Comparison of ENCODE assay signal across 8 cellular contexts in genomic region chr12:8081921-8082577, GRCh38. TPM values are rescaled to one million over a fixed set of nuclear protein-coding genes. Genes with fewer than 3 reads are reported as not detected.
DNase-seq lines count a peak whose midpoint lies in the region; ATAC-seq and TF ChIP-seq lines count a peak whose summit lies in the region.

NECAP1 (plus strand) TSS chr12:8082274; CDS start chr12:8082289, 15 bp downstream.

- ATAC-seq in GM18909 (IDR thresholded peaks at IDR 0.05; ENCODE audit: poor library complexity, unreplicated experiment) (peak; percentile 93), HG03175 (IDR thresholded peaks at IDR 0.05; ENCODE audit: unreplicated experiment) (peak; percentile 94), activated B cell treated with CpG ODN at 0.5 μM for 24 hours (ENCODE audit: low read depth) (peak; percentile 93)

- H3K9me3 ChIP-seq in AG04450 (ENCODE audit: control insufficient read depth, insufficient read depth, low read length), result no peaks in the 10 kb centered on the region

- H3K4me3 ChIP-seq in AG04450 (ENCODE audit: low read depth, low read length), result peak within 1 kb of the TSS; percentile 98

- TF ChIP-seq CTCF in AG04450 (IDR thresholded peaks at IDR 0.05; ENCODE audit: low read depth, low read length), result no peak
- no peak for TF ChIP-seq CTCF in activated B cell treated with CpG ODN at 0.5 μM for 24 hours (IDR thresholded peaks at IDR 0.05)

- DNase-seq in AG04450 (ENCODE audit: low read depth, low spot score), result peak; percentile 87
- peak; percentile 96 for DNase-seq in NCI-H226
- DNase-seq in activated B cell treated with CpG ODN at 0.5 μM for 24 hours, result peak; percentile 87
- DNase-seq in caudate nucleus (lab: John Stamatoyannopoulos, UW), result peak; percentile 57 to 99 (median 94)
- DNase-seq in immature natural killer cell, result peak; percentile 95
- DNase-seq in smooth muscle cell of the brain vasculature (ENCODE audit: low read depth, low spot score), result peak; percentile 91

- H3K4me3 Mint-ChIP-seq in activated B cell treated with CpG ODN at 0.5 μM for 24 hours (peak within 1 kb of the TSS; percentile 96), immature natural killer cell (peak within 1 kb of the TSS; percentile 97 to 99 (median 99))

- no peaks in the 10 kb centered on the region for H3K27me3 Mint-ChIP-seq in activated B cell treated with CpG ODN at 0.5 μM for 24 hours
- H3K27me3 Mint-ChIP-seq in immature natural killer cell (ENCODE audit: low read depth in 3 of 3), result peaks cover 2 to 15% (median 10%) of the 10 kb centered on the region in 3 donors

- no peaks in the 10 kb centered on the region for H3K9me3 Mint-ChIP-seq in activated B cell treated with CpG ODN at 0.5 μM for 24 hours
- no peaks in the 10 kb centered on the region for H3K9me3 Mint-ChIP-seq in immature natural killer cell

- no peaks in the 10 kb centered on the region for H3K27me3 ChIP-seq in AG04450 (ENCODE audit: control insufficient read depth, insufficient read depth, low read length)

- H3K4me1 Mint-ChIP-seq in activated B cell treated with CpG ODN at 0.5 μM for 24 hours (peaks cover 55% of the 10 kb centered on the region), immature natural killer cell (peaks cover 52 to 60% of the 10 kb centered on the region in 2 donors)

- CTCF ChIA-PET in AG04450 (lab: Charles Lee) (interaction anchor here (0.6 to 1.0 kb wide), 2 partner anchors 122 to 1155 kb away, joined by 3 read pairs; no protein-coding TSS in a partner anchor), activated B cell treated with CpG ODN at 0.5 μM for 24 hours (lab: Charles Lee) (interaction anchor here (1.6 to 5.0 kb wide), 2 partner anchors 36 to 149 kb away, joined by 4 to 53 read pairs; no protein-coding TSS in a partner anchor)

- H3K36me3 Mint-ChIP-seq in activated B cell treated with CpG ODN at 0.5 μM for 24 hours (ENCODE audit: low read depth), result peaks cover 24% of the 10 kb centered on the region
- H3K36me3 Mint-ChIP-seq in immature natural killer cell, result peaks cover 0 to 4% (median 0%) of the 10 kb centered on the region in 3 donors

- intact Hi-C loops in activated B cell treated with CpG ODN at 0.5 μM for 24 hours (cut with micrococcal nuclease), result loop anchor here (1.0 to 10.0 kb wide), 6 partner anchors 50 to 1230 kb away; partner anchors contain the start of genes CDCA3, FOXJ2, RIMKLB and SLC2A3

- H3K27ac ChIP-seq in AG04450 (ENCODE audit: low read depth, low read length) (peak within 1 kb of the TSS; percentile 88), caudate nucleus (ENCODE audit: low read depth, low read length) (peak within 1 kb of the TSS; percentile 97)

- POLR2A ChIA-PET in AG04450 (lab: Yijun Ruan, JAX), result interaction anchor here (0.6 to 0.9 kb wide), 3 partner anchors 13 to 150 kb away, joined by 3 to 4 read pairs (median 4); no protein-coding TSS in a partner anchor
- POLR2A ChIA-PET in activated B cell treated with CpG ODN at 0.5 μM for 24 hours (lab: Charles Lee), result interaction anchor here (1.2 kb wide), 2 partner anchors 55 to 146 kb away, joined by 7 to 9 read pairs; partner anchors contain the start of gene SLC2A3

- H3K27ac Mint-ChIP-seq in activated B cell treated with CpG ODN at 0.5 μM for 24 hours, result peak within 1 kb of the TSS; percentile 97
- peak within 1 kb of the TSS; percentile 99 to 100 (median 100) for H3K27ac Mint-ChIP-seq in immature natural killer cell

RNA-seq across cellular contexts. Expression of gene NECAP1, which starts in this region (rescaled TPM):
- polyA plus RNA-seq in AG04450 (2011; rRNA removed), result 25.6 and 30.4 TPM in 2 replicates
- polyA minus RNA-seq in AG04450 (2011; rRNA and poly(A)+ RNA removed), result 42.9 TPM in 2 replicates
- total RNA-seq in activated B cell treated with CpG ODN at 0.5 μM for 24 hours, result 27.9 and 35.8 TPM in 2 replicates
- polyA plus RNA-seq in immature natural killer cell, result 10 to 100 TPM; 16.0 to 23.0 (median 20.5) TPM

Comparison
In these comparisons a context has a peak if more than half of its experiments do, and no peak if none do; other contexts are left out.
1. Peak in every context shown above with its lines: DNase-seq, ATAC-seq, H3K4me3 ChIP-seq and H3K27ac ChIP-seq.